19 cellular contexts compared by ENCODE assay signal in genomic region chr21:35021546-35021945, GRCh38. TPM values are rescaled to one million over a fixed set of nuclear protein-coding genes. Genes with fewer than 3 reads are reported as not detected.
DNase-seq lines count a peak whose midpoint lies in the region; ATAC-seq and TF ChIP-seq lines count a peak whose summit lies in the region.
"Had no signal": no experiment of that assay in that cellular context is flagged by ENCODE, and none has a peak within 500 bp of the region (broad histone marks: within the 10 kb centered on the region; RNA-seq: fewer than 3 reads in every experiment).

No MANE protein-coding gene starts in this region.

- no peak for ATAC-seq in CD8-positive, alpha-beta T cell
- no peak for ATAC-seq in naive thymus-derived CD8-positive, alpha-beta T cell
- no peak for ATAC-seq in HG02588 (IDR thresholded peaks at IDR 0.05; ENCODE audit: unreplicated experiment)
- ATAC-seq: heart right ventricle, K562, lower lobe of right lung had no signal

- POLR2A ChIA-PET in CD8-positive, alpha-beta T cell (lab: Charles Lee) = interaction anchor here (0.7 to 1.6 kb wide), 6 partner anchors 10 to 58 kb away, joined by 3 to 6 read pairs (median 3); no protein-coding TSS in a partner anchor
- POLR2A ChIA-PET in activated CD4-positive, alpha-beta memory T cell treated with anti-CD3 and anti-CD28 coated beads, Interleukin-2, amount 10 ng/mL, durations not matched to agents 7 days and 5 days (lab: Charles Lee) = interaction anchor here (0.8 to 10.1 kb wide), 11 partner anchors 10 to 135 kb away, joined by 3 to 428 read pairs (median 8); partner anchors contain the start of gene RUNX1
- POLR2A ChIA-PET in naive thymus-derived CD8-positive, alpha-beta T cell (lab: Charles Lee) = interaction anchor here (1.0 to 2.4 kb wide), 8 partner anchors 11 to 134 kb away, joined by 3 to 8 read pairs (median 4); no protein-coding TSS in a partner anchor

- no peak for TF ChIP-seq CTCF in CD8-positive, alpha-beta T cell (IDR thresholded peaks at IDR 0.05)

- peak overlapping the region in 5 of 11 experiments; percentile 25 to 57 (median 29); a peak in 7 of 22 replicates for H3K9ac ChIP-seq in BLaER1 treated with 17β-estradiol and CSF1 and Interleukin-3, amounts not matched to agents 10 nM and 100 nM

- DNase-seq in CD8-positive, alpha-beta T cell = no peak
- DNase-seq in activated CD4-positive, alpha-beta memory T cell treated with anti-CD3 and anti-CD28 coated beads, Interleukin-2, amount 10 ng/mL, durations not matched to agents 7 days and 5 days = no peak
- no peak for DNase-seq in naive thymus-derived CD8-positive, alpha-beta T cell
- DNase-seq in HuH-7 (ENCODE audit: low spot score) (no peak), T-helper 9 cell (no peak)
- DNase-seq: activated CD8-positive, alpha-beta memory T cell treated with anti-CD3 and anti-CD28 coated beads, Interleukin-2, amount 50 U/mL, for 4 hours; GDM1; heart right ventricle; lower lobe of right lung; NCI-H1105; NCI-H526 treated with DMSO at 0.1 percent for 48 hours; ovary; SIG-M5; sigmoid colon; uterus had no signal

- H3K27me3 Mint-ChIP-seq in CD8-positive, alpha-beta T cell (ENCODE audit: low read depth) = no peaks in the 10 kb centered on the region
- no peaks in the 10 kb centered on the region for H3K27me3 Mint-ChIP-seq in activated CD4-positive, alpha-beta memory T cell treated with anti-CD3 and anti-CD28 coated beads, Interleukin-2, amount 10 ng/mL, durations not matched to agents 7 days and 5 days
- H3K27me3 Mint-ChIP-seq in naive thymus-derived CD8-positive, alpha-beta T cell = no peaks in the 10 kb centered on the region

- H3K27ac ChIP-seq in BLaER1 treated with 17β-estradiol and CSF1 and Interleukin-3, amounts not matched to agents 10 nM and 100 nM = peak overlapping the region in 8 of 11 experiments; percentile 59 to 85 (median 65); a peak in 17 of 22 replicates
- H3K27ac ChIP-seq in CD8-positive, alpha-beta T cell (ENCODE audit: low read depth, low read length) = no peak overlapping the region
- H3K27ac ChIP-seq: heart right ventricle, HL-60, lower lobe of right lung, ovary, sigmoid colon, uterus had no signal

- H3K4me3 Mint-ChIP-seq in CD8-positive, alpha-beta T cell = peak overlapping the region; percentile 11
- no peak overlapping the region for H3K4me3 Mint-ChIP-seq in activated CD4-positive, alpha-beta memory T cell treated with anti-CD3 and anti-CD28 coated beads, Interleukin-2, amount 10 ng/mL, durations not matched to agents 7 days and 5 days
- peak overlapping the region in 9 of 10 donors; percentile 40 to 84 (median 69) for H3K4me3 Mint-ChIP-seq in naive thymus-derived CD8-positive, alpha-beta T cell

- peaks cover 21 to 100% (median 92%) of the 10 kb centered on the region in 10 experiments for H3K4me1 ChIP-seq in BLaER1 treated with 17β-estradiol and CSF1 and Interleukin-3, amounts not matched to agents 10 nM and 100 nM
- H3K4me1 ChIP-seq in CD8-positive, alpha-beta T cell (ENCODE audit: insufficient read depth, low read length) = peaks cover 68% of the 10 kb centered on the region
- H3K4me1 ChIP-seq: uterus had no signal

- H3K36me3 Mint-ChIP-seq in CD8-positive, alpha-beta T cell = peaks cover 37% of the 10 kb centered on the region
- H3K36me3 Mint-ChIP-seq in activated CD4-positive, alpha-beta memory T cell treated with anti-CD3 and anti-CD28 coated beads, Interleukin-2, amount 10 ng/mL, durations not matched to agents 7 days and 5 days (ENCODE audit: low read depth) = peaks cover 59% of the 10 kb centered on the region
- peaks cover 0 to 18% (median 9%) of the 10 kb centered on the region in 3 donors for H3K36me3 Mint-ChIP-seq in naive thymus-derived CD8-positive, alpha-beta T cell

- peaks cover 0 to 7% (median 0%) of the 10 kb centered on the region in 11 experiments; a peak in 6 of 22 replicates for H3K9me3 ChIP-seq in BLaER1 treated with 17β-estradiol and CSF1 and Interleukin-3, amounts not matched to agents 10 nM and 100 nM (replicated peaks in 1 of 11)
- no peaks in the 10 kb centered on the region for H3K9me3 ChIP-seq in CD8-positive, alpha-beta T cell (ENCODE audit: low read length)
- H3K9me3 ChIP-seq: lower lobe of right lung, ovary, sigmoid colon, uterus had no signal

- H3K27ac Mint-ChIP-seq in CD8-positive, alpha-beta T cell = peak overlapping the region; percentile 81
- peak overlapping the region; percentile 41 for H3K27ac Mint-ChIP-seq in activated CD4-positive, alpha-beta memory T cell treated with anti-CD3 and anti-CD28 coated beads, Interleukin-2, amount 10 ng/mL, durations not matched to agents 7 days and 5 days
- peak overlapping the region; percentile 60 to 96 (median 84) for H3K27ac Mint-ChIP-seq in naive thymus-derived CD8-positive, alpha-beta T cell

- CTCF ChIA-PET in CD8-positive, alpha-beta T cell (lab: Charles Lee) = interaction anchor here (0.8 to 3.1 kb wide), 8 partner anchors 9 to 378 kb away, joined by 3 to 11 read pairs (median 4); no protein-coding TSS in a partner anchor
- CTCF ChIA-PET in activated CD4-positive, alpha-beta memory T cell treated with anti-CD3 and anti-CD28 coated beads, Interleukin-2, amount 10 ng/mL, durations not matched to agents 7 days and 5 days (lab: Charles Lee) = interaction anchor here (0.6 to 1.9 kb wide), 6 partner anchors 17 to 48 kb away, joined by 3 to 8 read pairs (median 4); no protein-coding TSS in a partner anchor

- peaks cover 91% of the 10 kb centered on the region for H3K4me1 Mint-ChIP-seq in CD8-positive, alpha-beta T cell (ENCODE audit: low read depth)
- peaks cover 65% of the 10 kb centered on the region for H3K4me1 Mint-ChIP-seq in activated CD4-positive, alpha-beta memory T cell treated with anti-CD3 and anti-CD28 coated beads, Interleukin-2, amount 10 ng/mL, durations not matched to agents 7 days and 5 days
- peaks cover 43 to 92% (median 91%) of the 10 kb centered on the region in 4 donors for H3K4me1 Mint-ChIP-seq in naive thymus-derived CD8-positive, alpha-beta T cell

- intact Hi-C loops in CD8-positive, alpha-beta T cell (cut with DNase I, micrococcal nuclease) = loop anchor here in 1 of 2 experiments (5.0 to 10.0 kb wide), 2 partner anchors 84 to 407 kb away; partner anchors contain the start of gene RCAN1

- no peak overlapping the region for H3K4me3 ChIP-seq in BLaER1 treated with 17β-estradiol and CSF1 and Interleukin-3, amounts not matched to agents 10 nM and 100 nM
- no peak overlapping the region for H3K4me3 ChIP-seq in CD8-positive, alpha-beta T cell (ENCODE audit: low read depth, low read length)
- H3K4me3 ChIP-seq: heart right ventricle, K562, lower lobe of right lung, ovary, sigmoid colon, uterus had no signal

- peaks cover 0 to 95% (median 78%) of the 10 kb centered on the region in 11 experiments; a peak in 19 of 22 replicates for H3K36me3 ChIP-seq in BLaER1 treated with 17β-estradiol and CSF1 and Interleukin-3, amounts not matched to agents 10 nM and 100 nM
- no peaks in the 10 kb centered on the region for H3K36me3 ChIP-seq in CD8-positive, alpha-beta T cell (ENCODE audit: insufficient read depth, low read length)
- H3K36me3 ChIP-seq: lower lobe of right lung, ovary, sigmoid colon, uterus had no signal

- H3K4me2 ChIP-seq in BLaER1 treated with 17β-estradiol and CSF1 and Interleukin-3, amounts not matched to agents 10 nM and 100 nM = peak overlapping the region in 10 of 11 experiments; percentile 19 to 90 (median 72); a peak in 18 of 22 replicates

- no peaks in the 10 kb centered on the region for H3K9me3 Mint-ChIP-seq in CD8-positive, alpha-beta T cell
- H3K9me3 Mint-ChIP-seq in activated CD4-positive, alpha-beta memory T cell treated with anti-CD3 and anti-CD28 coated beads, Interleukin-2, amount 10 ng/mL, durations not matched to agents 7 days and 5 days = peaks cover 2% of the 10 kb centered on the region
- no peaks in the 10 kb centered on the region for H3K9me3 Mint-ChIP-seq in naive thymus-derived CD8-positive, alpha-beta T cell

- peaks cover 0 to 39% (median 12%) of the 10 kb centered on the region in 11 experiments; a peak in 9 of 22 replicates for H4K20me1 ChIP-seq in BLaER1 treated with 17β-estradiol and CSF1 and Interleukin-3, amounts not matched to agents 10 nM and 100 nM

- no peaks in the 10 kb centered on the region for H3K27me3 ChIP-seq in BLaER1 treated with 17β-estradiol and CSF1 and Interleukin-3, amounts not matched to agents 10 nM and 100 nM
- H3K27me3 ChIP-seq in CD8-positive, alpha-beta T cell (ENCODE audit: insufficient read depth, low read length) = no peaks in the 10 kb centered on the region
- H3K27me3 ChIP-seq: ovary, sigmoid colon, uterus had no signal

RNA-seq across cellular contexts. Expression of gene RUNX1, which starts 27.6 kb away (rescaled TPM):
- total RNA-seq in CD8-positive, alpha-beta T cell = 10 to 100 TPM; 39.3 to 43.1 TPM
- 10 to 100 TPM; 53.0 to 56.3 TPM for total RNA-seq in activated CD4-positive, alpha-beta memory T cell treated with anti-CD3 and anti-CD28 coated beads, Interleukin-2, amount 10 ng/mL, durations not matched to agents 7 days and 5 days
- total RNA-seq in naive thymus-derived CD8-positive, alpha-beta T cell = 10 to 100 TPM; 67.1 to 69.0 TPM
- 10 to 100 TPM; 13.1 to 22.6 (median 15.1) TPM for polyA plus RNA-seq in naive thymus-derived CD8-positive, alpha-beta T cell
